11 cellular contexts compared by ENCODE assay signal in the genomic region with DNA sequence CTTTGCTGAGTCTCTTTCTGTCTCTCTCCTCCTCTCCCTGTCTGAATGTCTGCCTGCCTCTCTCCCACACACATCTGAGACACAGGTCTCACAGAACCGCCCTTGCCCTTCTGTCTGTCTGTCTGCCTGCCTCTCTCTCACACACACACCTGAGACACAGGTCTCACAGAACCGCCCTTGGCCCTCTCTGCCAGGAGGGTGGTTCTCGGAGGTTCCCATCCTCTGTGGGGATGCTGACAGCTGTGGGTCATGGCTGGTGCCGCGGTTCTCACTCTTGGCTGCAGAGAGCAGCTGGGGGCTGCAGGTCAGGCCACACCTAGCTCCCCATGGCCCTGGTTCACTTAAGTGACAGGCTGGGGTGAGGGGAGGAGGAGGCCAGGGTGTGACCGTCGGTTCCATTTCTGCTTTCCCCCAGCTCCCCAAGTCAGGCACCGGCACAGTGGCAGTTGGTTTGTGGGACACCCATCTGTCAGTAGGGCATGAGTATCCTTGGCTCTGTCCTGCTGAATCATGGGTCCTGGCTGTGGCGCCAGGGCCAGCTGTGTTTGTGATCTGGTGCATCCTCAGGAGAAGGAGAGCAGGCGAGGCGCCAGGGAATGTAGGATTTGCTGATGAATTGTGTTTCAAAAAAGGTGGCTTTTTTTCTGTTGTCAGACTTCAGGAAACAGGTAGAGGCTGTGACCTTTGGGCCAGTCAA. TPM values are rescaled to one million over a fixed set of nuclear protein-coding genes. Genes with fewer than 3 reads are reported as not detected.
DNase-seq lines count a peak whose midpoint lies in the region; ATAC-seq, FAIRE-seq and TF ChIP-seq lines count a peak whose summit lies in the region.
"Had no signal": no experiment of that assay in that cellular context is flagged by ENCODE, and none has a peak within 500 bp of the region (broad histone marks: within the 10 kb centered on the region; RNA-seq: fewer than 3 reads in every experiment).

No MANE protein-coding gene starts in this region.

- peak overlapping the region in 1 of 4 donors; percentile 94 for H3K27ac ChIP-seq in tibial nerve

- H3K27me3 ChIP-seq in MG63 (peaks cover 74% of the 10 kb centered on the region), tibial nerve (peaks cover 0 to 47% of the 10 kb centered on the region in 2 donors)

- peak overlapping the region; percentile 98 for H3K27ac Mint-ChIP-seq in activated CD8-positive, alpha-beta T cell treated with anti-CD3 and anti-CD28 coated beads, Interleukin-2, amount 10 ng/mL, durations not matched to agents 7 days and 5 days
- peak overlapping the region; percentile 77 to 85 for H3K27ac Mint-ChIP-seq in natural killer cell treated with Interleukin-12 subunit alpha and Interleukin-12 subunit beta and Interleukin-15 and Interleukin-18, amount 100 ng/mL, for 72 hours

- CTCF ChIA-PET in activated CD8-positive, alpha-beta T cell treated with anti-CD3 and anti-CD28 coated beads, Interleukin-2, amount 10 ng/mL, durations not matched to agents 7 days and 5 days (lab: Charles Lee) = interaction anchor here (1.0 kb wide), 1 partner anchor 10 kb away, joined by 3 read pairs; no protein-coding TSS in a partner anchor

- no peak for TF ChIP-seq EP300 in tibial nerve (IDR thresholded peaks at IDR 0.05)

- peak overlapping the region; percentile 96 for H3K4me3 Mint-ChIP-seq in activated CD8-positive, alpha-beta T cell treated with anti-CD3 and anti-CD28 coated beads, Interleukin-2, amount 10 ng/mL, durations not matched to agents 7 days and 5 days
- peak overlapping the region; percentile 94 for H3K4me3 Mint-ChIP-seq in natural killer cell treated with Interleukin-12 subunit alpha and Interleukin-12 subunit beta and Interleukin-15 and Interleukin-18, amount 100 ng/mL, for 72 hours

- WGBS in tibial nerve, 2 donors = 66 to 75% methylated on average over 9 to 11 of the region's 11 CpGs

- DNase-seq in DMS 273 treated with DMSO at 0.1 percent for 48 hours (lab: John Stamatoyannopoulos, UW) (peak; percentile 21), MG63 (peak; percentile 79), tibial nerve (ENCODE audit: low spot score in 2 of 2) (no peak), D721Med (ENCODE audit: insufficient read length, low spot score) (no peak)
- DNase-seq in activated CD8-positive, alpha-beta T cell treated with anti-CD3 and anti-CD28 coated beads, Interleukin-2, amount 10 ng/mL, durations not matched to agents 7 days and 5 days = no peak
- DNase-seq in natural killer cell treated with Interleukin-12 subunit alpha and Interleukin-12 subunit beta and Interleukin-15 and Interleukin-18, amount 100 ng/mL, for 72 hours (ENCODE audit: low spot score) = no peak
- DNase-seq in stimulated activated naive CD4-positive, alpha-beta T cell treated with Interleukin-2 at 50 U/mL for 16 hours (lab: John Stamatoyannopoulos, UW) = no peak
- DNase-seq: central memory CD4-positive, alpha-beta T cell had no signal

- TF ChIP-seq POLR2A in tibial nerve (IDR thresholded peaks at IDR 0.05) = no peak

- H3K27me3 Mint-ChIP-seq in activated CD8-positive, alpha-beta T cell treated with anti-CD3 and anti-CD28 coated beads, Interleukin-2, amount 10 ng/mL, durations not matched to agents 7 days and 5 days (ENCODE audit: low read depth) = peaks cover 14% of the 10 kb centered on the region
- H3K27me3 Mint-ChIP-seq in natural killer cell treated with Interleukin-12 subunit alpha and Interleukin-12 subunit beta and Interleukin-15 and Interleukin-18, amount 100 ng/mL, for 72 hours = peaks cover 7 to 12% of the 10 kb centered on the region in 2 donors

- H3K36me3 ChIP-seq in MG63 (no peaks in the 10 kb centered on the region), tibial nerve (no peaks in the 10 kb centered on the region)
- H3K36me3 ChIP-seq: transverse colon had no signal

- peaks cover 19% of the 10 kb centered on the region for H3K4me1 Mint-ChIP-seq in activated CD8-positive, alpha-beta T cell treated with anti-CD3 and anti-CD28 coated beads, Interleukin-2, amount 10 ng/mL, durations not matched to agents 7 days and 5 days (ENCODE audit: low read depth)
- H3K4me1 Mint-ChIP-seq in natural killer cell treated with Interleukin-12 subunit alpha and Interleukin-12 subunit beta and Interleukin-15 and Interleukin-18, amount 100 ng/mL, for 72 hours (ENCODE audit: low read depth in 2 of 2) = peaks cover 12 to 29% of the 10 kb centered on the region in 2 donors

- H3K4me1 ChIP-seq in tibial nerve = peaks cover 0 to 18% (median 6%) of the 10 kb centered on the region in 4 donors

- ATAC-seq in activated CD8-positive, alpha-beta T cell treated with anti-CD3 and anti-CD28 coated beads, Interleukin-2, amount 10 ng/mL, durations not matched to agents 7 days and 5 days = no peak
- ATAC-seq in natural killer cell treated with Interleukin-12 subunit alpha and Interleukin-12 subunit beta and Interleukin-15 and Interleukin-18, amount 100 ng/mL, for 72 hours = no peak

- no peaks in the 10 kb centered on the region for H3K36me3 Mint-ChIP-seq in activated CD8-positive, alpha-beta T cell treated with anti-CD3 and anti-CD28 coated beads, Interleukin-2, amount 10 ng/mL, durations not matched to agents 7 days and 5 days (ENCODE audit: low read depth)
- no peaks in the 10 kb centered on the region for H3K36me3 Mint-ChIP-seq in natural killer cell treated with Interleukin-12 subunit alpha and Interleukin-12 subunit beta and Interleukin-15 and Interleukin-18, amount 100 ng/mL, for 72 hours

- POLR2A ChIA-PET in activated CD8-positive, alpha-beta T cell treated with anti-CD3 and anti-CD28 coated beads, Interleukin-2, amount 10 ng/mL, durations not matched to agents 7 days and 5 days (lab: Charles Lee) = interaction anchor here (0.7 to 1.6 kb wide), 2 partner anchors 43 to 207 kb away, joined by 3 read pairs; a partner anchor contains a TSS

- TF ChIP-seq CTCF in tibial nerve (IDR thresholded peaks at IDR 0.05) = no peak
- TF ChIP-seq CTCF in D721Med (IDR thresholded peaks at IDR 0.05; ENCODE audit: insufficient read depth, missing control alignments) = no peak

- no peak for FAIRE-seq in D721Med (lab: Jason Lieb, UNC)
- FAIRE-seq: GM19239 had no signal

- H3K9me3 ChIP-seq in MG63 = no peaks in the 10 kb centered on the region; the same call in 1 of the 2 replicates
- H3K9me3 ChIP-seq in tibial nerve = no peaks in the 10 kb centered on the region
- H3K9me3 ChIP-seq: transverse colon had no signal

- H3K4me3 ChIP-seq in MG63 (no peak overlapping the region), tibial nerve (no peak overlapping the region)

- no peaks in the 10 kb centered on the region for H3K9me3 Mint-ChIP-seq in activated CD8-positive, alpha-beta T cell treated with anti-CD3 and anti-CD28 coated beads, Interleukin-2, amount 10 ng/mL, durations not matched to agents 7 days and 5 days (ENCODE audit: insufficient read depth)
- H3K9me3 Mint-ChIP-seq in natural killer cell treated with Interleukin-12 subunit alpha and Interleukin-12 subunit beta and Interleukin-15 and Interleukin-18, amount 100 ng/mL, for 72 hours = no peaks in the 10 kb centered on the region

RNA-seq across cellular contexts. Expression of a gene that starts 42.3 kb away (rescaled TPM):
- total RNA-seq in MG63 (2014; rRNA removed; shearing (Covaris generic); ENCODE audit: low replicate concordance) = 543 and 925 TPM in 2 replicates
- total RNA-seq in activated CD8-positive, alpha-beta T cell treated with anti-CD3 and anti-CD28 coated beads, Interleukin-2, amount 10 ng/mL, durations not matched to agents 7 days and 5 days = 10 to 100 TPM; 80.0 to 83.8 TPM
- 100 to 1,000 TPM; 112 to 178 TPM for total RNA-seq in natural killer cell treated with Interleukin-12 subunit alpha and Interleukin-12 subunit beta and Interleukin-15 and Interleukin-18, amount 100 ng/mL, for 72 hours
- total RNA-seq in tibial nerve = 100 to 1,000 TPM in 1 of 4 donors, 10 to 100 TPM in 3; 68.8 to 102 (median 84.4) TPM

RNA-seq across cellular contexts. Expression of a gene that starts 58.0 kb away (rescaled TPM):
- not detected in 2 replicates for total RNA-seq in MG63 (2014; rRNA removed; shearing (Covaris generic); ENCODE audit: low replicate concordance)
- not detected for total RNA-seq in activated CD8-positive, alpha-beta T cell treated with anti-CD3 and anti-CD28 coated beads, Interleukin-2, amount 10 ng/mL, durations not matched to agents 7 days and 5 days
- total RNA-seq in natural killer cell treated with Interleukin-12 subunit alpha and Interleukin-12 subunit beta and Interleukin-15 and Interleukin-18, amount 100 ng/mL, for 72 hours = not detected
- total RNA-seq in tibial nerve = under 1 TPM in 2 of 4 donors, not detected in 2; 0.20 to 0.90 TPM
- total RNA-seq: mesenteric fat pad, transverse colon had no signal

Comparison
In these comparisons a context has a peak if more than half of its experiments do, and no peak if none do; other contexts are left out.
1. DNase-seq: peak in DMS 273 treated with DMSO at 0.1 percent for 48 hours (single experiment) and MG63 (single experiment); none in activated CD8-positive, alpha-beta T cell treated with anti-CD3 and anti-CD28 coated beads, Interleukin-2, amount 10 ng/mL, durations not matched to agents 7 days and 5 days (single experiment), natural killer cell treated with Interleukin-12 subunit alpha and Interleukin-12 subunit beta and Interleukin-15 and Interleukin-18, amount 100 ng/mL, for 72 hours (single experiment), tibial nerve (0 of 2), D721Med (single experiment) and stimulated activated naive CD4-positive, alpha-beta T cell treated with Interleukin-2 at 50 U/mL for 16 hours (single experiment).